In the genomic region with DNA sequence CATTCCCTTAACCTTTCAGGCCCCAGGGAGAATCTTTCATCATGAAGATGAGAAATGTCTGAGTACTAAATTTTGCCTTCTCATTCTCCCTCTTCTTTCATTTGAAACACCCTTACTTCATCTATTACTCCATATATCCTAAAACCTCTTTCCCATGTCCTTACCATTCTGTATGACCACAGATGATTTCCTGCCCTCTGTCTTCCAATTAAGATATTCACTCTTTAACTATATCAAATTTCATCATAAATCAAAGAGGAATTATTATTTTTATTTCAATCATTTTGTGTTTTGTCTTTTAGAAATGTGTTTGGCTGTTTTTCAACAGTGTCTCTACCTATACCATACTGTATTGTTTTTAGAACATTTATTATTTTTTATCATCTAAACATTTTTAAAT, we compare ENCODE assay signal across 35 cellular contexts.
"Had no signal": no experiment of that assay in that cellular context is flagged by ENCODE, and none has a peak within 500 bp of the region (broad histone marks: within the 10 kb centered on the region; RNA-seq: fewer than 3 reads in every experiment).

No MANE protein-coding gene starts in this region.

- H3K27me3 ChIP-seq: MG63 had no signal

- H3K9me3 ChIP-seq: MG63 had no signal

- H3K4me2 ChIP-seq: KMS-11 had no signal

- H3K36me3 ChIP-seq: MG63 had no signal

- H3K9ac ChIP-seq: KMS-11 had no signal

- H3K4me3 ChIP-seq: MG63 had no signal

- H3K27ac ChIP-seq: KMS-11 had no signal

- DNase-seq: Karpas-422, Kasumi-1, KG1, MG63, MM.1S, MV-4-11, NCI-H1048, NCI-H1092, NCI-H1092 treated with DMSO at 0.1 percent for 48 hours, NCI-H1105, NCI-H1105 treated with DMSO at 0.1 percent for 48 hours, NCI-H1417, NCI-H1417 treated with DMSO at 0.1 percent for 48 hours, NCI-H1436, NCI-H1436 treated with DMSO at 0.1 percent for 48 hours, NCI-H146, NCI-H1694, NCI-H1694 treated with DMSO at 0.1 percent for 48 hours, NCI-H187, NCI-H187 treated with DMSO at 0.1 percent for 48 hours, NCI-H1930, NCI-H2029, NCI-H2029 treated with DMSO at 0.1 percent for 48 hours, NCI-H2081, NCI-H2081 treated with DMSO at 0.1 percent for 48 hours, NCI-H2107, NCI-H2171, NCI-H2171 treated with DMSO at 0.1 percent for 48 hours, NCI-H2227 treated with DMSO at 0.1 percent for 48 hours, NCI-H226, NCI-H345, NCI-H446, NCI-H446 treated with DMSO at 0.1 percent for 48 hours, NCI-H510A had no signal
